ENCODE assay signal across 8 cellular contexts in genomic region chr20:1816384-1817381, GRCh38.
A peak's percentile ranks its signal among the peaks of the same experiment; 100 is the strongest.
DNase-seq lines count a peak whose midpoint lies in the region; ATAC-seq, FAIRE-seq and TF ChIP-seq lines count a peak whose summit lies in the region.

No MANE protein-coding gene starts in this region.

- POLR2A ChIA-PET in Caco-2 (lab: Charles Lee), result no interaction called here

- H3K4me3 ChIP-seq in ascending aorta (peak overlapping the region in 1 of 2 donors; percentile 37), keratinocyte (ENCODE audit: control insufficient read depth in 2 of 3, extremely low read depth in 1 of 3, insufficient read depth in 2 of 3, low read depth in 1 of 3, low read length in 3 of 3) (no peak overlapping the region), Caco-2 (ENCODE audit: low read depth, low read length) (no peak overlapping the region)

- peak overlapping the region; percentile 80 to 92 for H3K27ac ChIP-seq in ascending aorta
- H3K27ac ChIP-seq in keratinocyte (ENCODE audit: control insufficient read depth, insufficient read depth, low read length), result peak overlapping the region; percentile 53

- H3K36me3 ChIP-seq in ascending aorta, result no peaks in the 10 kb centered on the region
- H3K36me3 ChIP-seq in keratinocyte (ENCODE audit: control insufficient read depth in 2 of 2, extremely low read depth in 1 of 2, insufficient read depth in 2 of 2, low read length in 2 of 2), result no peaks in the 10 kb centered on the region
- H3K36me3 ChIP-seq in Caco-2 (ENCODE audit: control insufficient read depth, insufficient read depth, low read length), result no peaks in the 10 kb centered on the region

- H3K79me2 ChIP-seq in keratinocyte (ENCODE audit: control insufficient read depth, insufficient read depth, low read length), result no peaks in the 10 kb centered on the region

- FAIRE-seq in keratinocyte (lab: Jason Lieb, UNC), result peak; percentile 94

- H3K27me3 ChIP-seq in ascending aorta (no peaks in the 10 kb centered on the region), keratinocyte (ENCODE audit: control insufficient read depth, extremely low read depth, insufficient read depth, low read length) (no peaks in the 10 kb centered on the region), Caco-2 (replicated peaks; ENCODE audit: control insufficient read depth, insufficient read depth, low read length) (no peaks in the 10 kb centered on the region)

- H4K20me1 ChIP-seq in keratinocyte (ENCODE audit: control insufficient read depth, extremely low read depth, insufficient read depth, low read length), result no peaks in the 10 kb centered on the region

- H2AFZ ChIP-seq in keratinocyte (ENCODE audit: control insufficient read depth, low read length), result no peak overlapping the region

- peak overlapping the region in 1 of 2 donors; percentile 26 for H3K4me3 Mint-ChIP-seq in activated T-cell treated with anti-CD3 and anti-CD28 coated beads, Interleukin-2, amount 50 U/mL, for 72 hours
- H3K4me3 Mint-ChIP-seq in type B pancreatic cell, result no peak overlapping the region
- no peak overlapping the region for H3K4me3 Mint-ChIP-seq in Caco-2 (ENCODE audit: unreplicated experiment)

- H3K9me1 ChIP-seq in keratinocyte (ENCODE audit: control insufficient read depth, extremely low read depth, insufficient read depth, low read length), result no peaks in the 10 kb centered on the region

- CTCF ChIA-PET in Caco-2 (lab: Charles Lee), result no interaction called here

- H3K9me3 ChIP-seq in ascending aorta, result peaks cover 0 to under 1% of the 10 kb centered on the region in 2 donors
- no peaks in the 10 kb centered on the region for H3K9me3 ChIP-seq in keratinocyte (ENCODE audit: control insufficient read depth, low read depth, low read length)
- no peaks in the 10 kb centered on the region for H3K9me3 ChIP-seq in Caco-2

- ATAC-seq in activated T-cell treated with anti-CD3 and anti-CD28 coated beads, Interleukin-2, amount 50 U/mL, for 72 hours (replicated peaks in 1 of 2), result peak; percentile 25 to 50
- no peak for ATAC-seq in HG03432 (IDR thresholded peaks at IDR 0.05; ENCODE audit: unreplicated experiment)

- dilution Hi-C loops in keratinocyte (cut with MboI; ENCODE audit: extremely low pct_ligation_motif_present, low sequenced_read_pairs), result no loop called here

- H3K4me1 ChIP-seq in ascending aorta (peaks cover 34 to 65% of the 10 kb centered on the region in 2 donors), keratinocyte (ENCODE audit: control insufficient read depth, extremely low read depth, insufficient read depth, low read length) (peaks cover 48% of the 10 kb centered on the region), Caco-2 (no peaks in the 10 kb centered on the region)

- no peak for TF ChIP-seq CTCF in ascending aorta (IDR thresholded peaks at IDR 0.05)
- TF ChIP-seq CTCF in keratinocyte (optimal IDR thresholded peaks at IDR 0.05 in 1 of 3, IDR thresholded peaks at IDR 0.05 in 1 of 3, conservative IDR thresholded peaks at IDR 0.05 in 1 of 3; ENCODE audit: extremely low read depth in 1 of 3, insufficient read depth in 2 of 3, low read length in 3 of 3), result no peak
- TF ChIP-seq CTCF in type B pancreatic cell (conservative IDR thresholded peaks at IDR 0.05), result no peak
- TF ChIP-seq CTCF in Caco-2 (IDR thresholded peaks at IDR 0.05; ENCODE audit: insufficient read depth in 1 of 2, low read depth in 1 of 2, low read length in 1 of 2, severe bottlenecking in 1 of 2, unreplicated experiment in 1 of 2), result no peak

- no peak overlapping the region for H3K27ac Mint-ChIP-seq in activated T-cell treated with anti-CD3 and anti-CD28 coated beads, Interleukin-2, amount 50 U/mL, for 72 hours
- H3K27ac Mint-ChIP-seq in type B pancreatic cell (no peak overlapping the region), Caco-2 (ENCODE audit: unreplicated experiment) (no peak overlapping the region)

- H3K9me3 Mint-ChIP-seq in activated T-cell treated with anti-CD3 and anti-CD28 coated beads, Interleukin-2, amount 50 U/mL, for 72 hours, result peaks cover 0 to 2% of the 10 kb centered on the region in 2 donors
- H3K9me3 Mint-ChIP-seq in type B pancreatic cell, result peaks cover 4% of the 10 kb centered on the region
- H3K9me3 Mint-ChIP-seq in Caco-2 (ENCODE audit: unreplicated experiment), result no peaks in the 10 kb centered on the region

- peaks cover 0 to 3% of the 10 kb centered on the region in 2 donors for H3K36me3 Mint-ChIP-seq in activated T-cell treated with anti-CD3 and anti-CD28 coated beads, Interleukin-2, amount 50 U/mL, for 72 hours (ENCODE audit: insufficient read depth in 2 of 2)
- H3K36me3 Mint-ChIP-seq in type B pancreatic cell (no peaks in the 10 kb centered on the region), Caco-2 (ENCODE audit: insufficient read depth, unreplicated experiment) (no peaks in the 10 kb centered on the region)

- intact Hi-C loops in ascending aorta (cut with DNase I) (loop anchor here (5.0 to 10.0 kb wide), 5 partner anchors 76 to 1162 kb away; partner anchors contain the start of genes FAM110A, SDCBP2 and SRXN1), Caco-2 (cut with micrococcal nuclease; ENCODE audit: unreplicated experiment) (no loop called here)

- H3K27me3 Mint-ChIP-seq in activated T-cell treated with anti-CD3 and anti-CD28 coated beads, Interleukin-2, amount 50 U/mL, for 72 hours (ENCODE audit: low read depth), result peaks cover 58% of the 10 kb centered on the region
- H3K27me3 Mint-ChIP-seq in type B pancreatic cell (peaks cover 43% of the 10 kb centered on the region), Caco-2 (ENCODE audit: insufficient read depth, unreplicated experiment) (no peaks in the 10 kb centered on the region)

- peak overlapping the region; percentile 39 for H3K4me2 ChIP-seq in keratinocyte (ENCODE audit: control insufficient read depth, extremely low read depth, insufficient read depth, low read depth, low read length)

- DNase-seq in activated T-cell treated with anti-CD3 and anti-CD28 coated beads, Interleukin-2, amount 50 U/mL, for 72 hours, result peak in 1 of 2 donors; percentile 14
- no peak for DNase-seq in activated T-cell treated with anti-CD3 and anti-CD28 coated beads, Interleukin-2, amount 50 U/mL, for 48 hours
- no peak for DNase-seq in ascending aorta (ENCODE audit: low spot score in 2 of 2)
- no peak for DNase-seq in keratinocyte (ENCODE audit: low read depth, low spot score)
- DNase-seq in type B pancreatic cell (ENCODE audit: extremely low spot score, unreplicated experiment), result peak; percentile 34
- DNase-seq in activated CD4-positive, alpha-beta T cell treated with anti-CD3 and anti-CD28 coated beads for 48 hours, result no peak
- DNase-seq in Caco-2, result no peak

- no peak overlapping the region for H3K9ac ChIP-seq in keratinocyte (ENCODE audit: control insufficient read depth, extremely low read depth, insufficient read depth, low read length)

- no TSS peak for BruUV-seq in Caco-2 (replicated peaks; lab: Mats Ljungman, UMichigan)

- H3K4me1 Mint-ChIP-seq in activated T-cell treated with anti-CD3 and anti-CD28 coated beads, Interleukin-2, amount 50 U/mL, for 72 hours (ENCODE audit: low read depth), result peaks cover 22% of the 10 kb centered on the region
- H3K4me1 Mint-ChIP-seq in type B pancreatic cell (ENCODE audit: unreplicated experiment) (peaks cover 10% of the 10 kb centered on the region), Caco-2 (ENCODE audit: low read depth, unreplicated experiment) (no peaks in the 10 kb centered on the region)
